Comparison of ENCODE assay signal across 1 cellular context in the genomic region with DNA sequence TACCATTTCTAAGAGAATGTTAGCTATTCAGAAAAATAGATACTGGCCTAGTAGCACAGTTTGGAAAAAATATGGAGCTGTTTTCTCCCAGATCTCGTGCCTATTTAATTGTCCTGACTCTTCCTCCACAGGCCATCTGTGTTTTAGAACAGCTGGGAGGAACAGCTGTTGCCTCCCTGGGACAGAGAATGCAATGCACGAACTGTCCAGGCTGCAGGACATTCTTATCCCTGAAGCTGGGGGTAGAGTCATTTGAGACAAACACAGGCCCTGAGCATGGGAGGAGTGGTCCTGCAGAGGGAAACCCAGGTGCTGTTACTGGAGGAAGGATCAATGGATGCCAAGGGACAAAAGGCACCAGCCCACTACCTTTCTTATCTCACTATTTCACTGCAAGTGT.
TF ChIP-seq lines count a peak whose summit lies in the region.

No MANE protein-coding gene starts in this region.

TF ChIP-seq in GM23338, 12 proteins besides CTCF, POLR2A, EP300 and RAD21 (continued from another document):
- TF ChIP-seq, protein P1, sequence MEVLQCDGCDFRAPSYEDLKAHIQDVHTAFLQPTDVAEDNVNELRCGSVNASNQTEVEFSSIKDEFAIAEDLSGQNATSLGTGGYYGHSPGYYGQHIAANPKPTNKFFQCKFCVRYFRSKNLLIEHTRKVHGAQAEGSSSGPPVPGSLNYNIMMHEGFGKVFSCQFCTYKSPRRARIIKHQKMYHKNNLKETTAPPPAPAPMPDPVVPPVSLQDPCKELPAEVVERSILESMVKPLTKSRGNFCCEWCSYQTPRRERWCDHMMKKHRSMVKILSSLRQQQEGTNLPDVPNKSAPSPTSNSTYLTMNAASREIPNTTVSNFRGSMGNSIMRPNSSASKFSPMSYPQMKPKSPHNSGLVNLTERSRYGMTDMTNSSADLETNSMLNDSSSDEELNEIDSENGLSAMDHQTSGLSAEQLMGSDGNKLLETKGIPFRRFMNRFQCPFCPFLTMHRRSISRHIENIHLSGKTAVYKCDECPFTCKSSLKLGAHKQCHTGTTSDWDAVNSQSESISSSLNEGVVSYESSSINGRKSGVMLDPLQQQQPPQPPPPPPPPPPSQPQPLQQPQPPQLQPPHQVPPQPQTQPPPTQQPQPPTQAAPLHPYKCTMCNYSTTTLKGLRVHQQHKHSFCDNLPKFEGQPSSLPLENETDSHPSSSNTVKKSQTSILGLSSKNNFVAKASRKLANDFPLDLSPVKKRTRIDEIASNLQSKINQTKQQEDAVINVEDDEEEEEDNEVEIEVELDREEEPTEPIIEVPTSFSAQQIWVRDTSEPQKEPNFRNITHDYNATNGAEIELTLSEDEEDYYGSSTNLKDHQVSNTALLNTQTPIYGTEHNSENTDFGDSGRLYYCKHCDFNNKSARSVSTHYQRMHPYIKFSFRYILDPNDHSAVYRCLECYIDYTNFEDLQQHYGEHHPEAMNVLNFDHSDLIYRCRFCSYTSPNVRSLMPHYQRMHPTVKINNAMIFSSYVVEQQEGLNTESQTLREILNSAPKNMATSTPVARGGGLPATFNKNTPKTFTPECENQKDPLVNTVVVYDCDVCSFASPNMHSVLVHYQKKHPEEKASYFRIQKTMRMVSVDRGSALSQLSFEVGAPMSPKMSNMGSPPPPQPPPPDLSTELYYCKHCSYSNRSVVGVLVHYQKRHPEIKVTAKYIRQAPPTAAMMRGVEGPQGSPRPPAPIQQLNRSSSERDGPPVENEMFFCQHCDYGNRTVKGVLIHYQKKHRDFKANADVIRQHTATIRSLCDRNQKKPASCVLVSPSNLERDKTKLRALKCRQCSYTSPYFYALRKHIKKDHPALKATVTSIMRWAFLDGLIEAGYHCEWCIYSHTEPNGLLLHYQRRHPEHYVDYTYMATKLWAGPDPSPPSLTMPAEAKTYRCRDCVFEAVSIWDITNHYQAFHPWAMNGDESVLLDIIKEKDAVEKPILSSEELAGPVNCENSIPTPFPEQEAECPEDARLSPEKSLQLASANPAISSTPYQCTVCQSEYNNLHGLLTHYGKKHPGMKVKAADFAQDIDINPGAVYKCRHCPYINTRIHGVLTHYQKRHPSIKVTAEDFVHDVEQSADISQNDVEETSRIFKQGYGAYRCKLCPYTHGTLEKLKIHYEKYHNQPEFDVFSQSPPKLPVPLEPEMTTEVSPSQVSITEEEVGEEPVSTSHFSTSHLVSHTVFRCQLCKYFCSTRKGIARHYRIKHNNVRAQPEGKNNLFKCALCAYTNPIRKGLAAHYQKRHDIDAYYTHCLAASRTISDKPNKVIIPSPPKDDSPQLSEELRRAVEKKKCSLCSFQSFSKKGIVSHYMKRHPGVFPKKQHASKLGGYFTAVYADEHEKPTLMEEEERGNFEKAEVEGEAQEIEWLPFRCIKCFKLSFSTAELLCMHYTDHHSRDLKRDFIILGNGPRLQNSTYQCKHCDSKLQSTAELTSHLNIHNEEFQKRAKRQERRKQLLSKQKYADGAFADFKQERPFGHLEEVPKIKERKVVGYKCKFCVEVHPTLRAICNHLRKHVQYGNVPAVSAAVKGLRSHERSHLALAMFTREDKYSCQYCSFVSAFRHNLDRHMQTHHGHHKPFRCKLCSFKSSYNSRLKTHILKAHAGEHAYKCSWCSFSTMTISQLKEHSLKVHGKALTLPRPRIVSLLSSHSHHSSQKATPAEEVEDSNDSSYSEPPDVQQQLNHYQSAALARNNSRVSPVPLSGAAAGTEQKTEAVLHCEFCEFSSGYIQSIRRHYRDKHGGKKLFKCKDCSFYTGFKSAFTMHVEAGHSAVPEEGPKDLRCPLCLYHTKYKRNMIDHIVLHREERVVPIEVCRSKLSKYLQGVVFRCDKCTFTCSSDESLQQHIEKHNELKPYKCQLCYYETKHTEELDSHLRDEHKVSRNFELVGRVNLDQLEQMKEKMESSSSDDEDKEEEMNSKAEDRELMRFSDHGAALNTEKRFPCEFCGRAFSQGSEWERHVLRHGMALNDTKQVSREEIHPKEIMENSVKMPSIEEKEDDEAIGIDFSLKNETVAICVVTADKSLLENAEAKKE (CRISPR knock-in tag; IDR thresholded peaks at IDR 0.05), result no peak
- TF ChIP-seq, protein P2, sequence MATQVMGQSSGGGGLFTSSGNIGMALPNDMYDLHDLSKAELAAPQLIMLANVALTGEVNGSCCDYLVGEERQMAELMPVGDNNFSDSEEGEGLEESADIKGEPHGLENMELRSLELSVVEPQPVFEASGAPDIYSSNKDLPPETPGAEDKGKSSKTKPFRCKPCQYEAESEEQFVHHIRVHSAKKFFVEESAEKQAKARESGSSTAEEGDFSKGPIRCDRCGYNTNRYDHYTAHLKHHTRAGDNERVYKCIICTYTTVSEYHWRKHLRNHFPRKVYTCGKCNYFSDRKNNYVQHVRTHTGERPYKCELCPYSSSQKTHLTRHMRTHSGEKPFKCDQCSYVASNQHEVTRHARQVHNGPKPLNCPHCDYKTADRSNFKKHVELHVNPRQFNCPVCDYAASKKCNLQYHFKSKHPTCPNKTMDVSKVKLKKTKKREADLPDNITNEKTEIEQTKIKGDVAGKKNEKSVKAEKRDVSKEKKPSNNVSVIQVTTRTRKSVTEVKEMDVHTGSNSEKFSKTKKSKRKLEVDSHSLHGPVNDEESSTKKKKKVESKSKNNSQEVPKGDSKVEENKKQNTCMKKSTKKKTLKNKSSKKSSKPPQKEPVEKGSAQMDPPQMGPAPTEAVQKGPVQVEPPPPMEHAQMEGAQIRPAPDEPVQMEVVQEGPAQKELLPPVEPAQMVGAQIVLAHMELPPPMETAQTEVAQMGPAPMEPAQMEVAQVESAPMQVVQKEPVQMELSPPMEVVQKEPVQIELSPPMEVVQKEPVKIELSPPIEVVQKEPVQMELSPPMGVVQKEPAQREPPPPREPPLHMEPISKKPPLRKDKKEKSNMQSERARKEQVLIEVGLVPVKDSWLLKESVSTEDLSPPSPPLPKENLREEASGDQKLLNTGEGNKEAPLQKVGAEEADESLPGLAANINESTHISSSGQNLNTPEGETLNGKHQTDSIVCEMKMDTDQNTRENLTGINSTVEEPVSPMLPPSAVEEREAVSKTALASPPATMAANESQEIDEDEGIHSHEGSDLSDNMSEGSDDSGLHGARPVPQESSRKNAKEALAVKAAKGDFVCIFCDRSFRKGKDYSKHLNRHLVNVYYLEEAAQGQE (IDR thresholded peaks at IDR 0.05; ENCODE audit: unreplicated experiment), result no peak
- no peak for TF ChIP-seq ZNF331 (CRISPR knock-in tag; IDR thresholded peaks at IDR 0.05; ENCODE audit: low read depth)
- no peak for TF ChIP-seq EZH2phosphoT487 (IDR thresholded peaks at IDR 0.05; ENCODE audit: unreplicated experiment)
- no peak for TF ChIP-seq CREB1 (CRISPR knock-in tag; IDR thresholded peaks at IDR 0.05; ENCODE audit: low read depth)
- no peak for TF ChIP-seq EZH2 (IDR thresholded peaks at IDR 0.05; ENCODE audit: low read depth, unreplicated experiment)
- no peak for TF ChIP-seq POLR2AphosphoS5 (IDR thresholded peaks at IDR 0.05; ENCODE audit: low read depth)
- TF ChIP-seq, protein P3, sequence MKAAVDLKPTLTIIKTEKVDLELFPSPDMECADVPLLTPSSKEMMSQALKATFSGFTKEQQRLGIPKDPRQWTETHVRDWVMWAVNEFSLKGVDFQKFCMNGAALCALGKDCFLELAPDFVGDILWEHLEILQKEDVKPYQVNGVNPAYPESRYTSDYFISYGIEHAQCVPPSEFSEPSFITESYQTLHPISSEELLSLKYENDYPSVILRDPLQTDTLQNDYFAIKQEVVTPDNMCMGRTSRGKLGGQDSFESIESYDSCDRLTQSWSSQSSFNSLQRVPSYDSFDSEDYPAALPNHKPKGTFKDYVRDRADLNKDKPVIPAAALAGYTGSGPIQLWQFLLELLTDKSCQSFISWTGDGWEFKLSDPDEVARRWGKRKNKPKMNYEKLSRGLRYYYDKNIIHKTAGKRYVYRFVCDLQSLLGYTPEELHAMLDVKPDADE (IDR thresholded peaks at IDR 0.05), result no peak
- no peak for TF ChIP-seq ZNF114 (CRISPR knock-in tag; IDR thresholded peaks at IDR 0.05)
- no peak for TF ChIP-seq NANOG (IDR thresholded peaks at IDR 0.05; ENCODE audit: borderline replicate concordance)
